33 cellular contexts compared by ENCODE assay signal in genomic region chr15:25768271-25768670, GRCh38.
"Had no signal": no experiment of that assay in that cellular context is flagged by ENCODE, and none has a peak within 500 bp of the region (broad histone marks: within the 10 kb centered on the region; RNA-seq: fewer than 3 reads in every experiment).

No MANE protein-coding gene starts in this region.

- H3K4me1 Mint-ChIP-seq: activated B cell treated with CpG ODN at 0.5 μM for 24 hours; activated CD4-positive, alpha-beta memory T cell treated with anti-CD3 and anti-CD28 coated beads, Interleukin-2, amount 10 ng/mL, durations not matched to agents 7 days and 5 days; activated naive CD8-positive, alpha-beta T cell treated with anti-CD3 and anti-CD28 coated beads, Interleukin-2, amount 10 ng/mL, durations not matched to agents 7 days and 5 days; activated T-helper 17 cell treated with anti-CD3 and anti-CD28 coated beads, Interleukin-2, amount 50 U/mL, for 72 hours had no signal

- H3K36me3 ChIP-seq: breast epithelium, cardiac muscle cell, esophagus squamous epithelium, heart right ventricle, WERI-Rb-1 had no signal

- H3K27me3 ChIP-seq: ascending aorta, breast epithelium, cardiac muscle cell, esophagus squamous epithelium, gastroesophageal sphincter, heart right ventricle had no signal

- H3K27ac ChIP-seq: ascending aorta, breast epithelium, cardiac muscle cell, coronary artery, dorsolateral prefrontal cortex, esophagus squamous epithelium, gastroesophageal sphincter, heart right ventricle, WERI-Rb-1 had no signal

- ATAC-seq: activated CD4-positive, CD25-positive, alpha-beta regulatory T cell treated with anti-CD3 and anti-CD28 coated beads, Interleukin-2, amount 50 U/mL, for 24 hours; activated T-cell treated with anti-CD3 and anti-CD28 coated beads, Interleukin-2, amount 50 U/mL, for 4 hours; activated T-helper 17 cell treated with anti-CD3 and anti-CD28 coated beads, Interleukin-2, amount 50 U/mL, for 72 hours; effector memory CD8-positive, alpha-beta T cell; gastroesophageal sphincter; T-helper 17 cell had no signal

- H3K27ac Mint-ChIP-seq: activated B cell treated with CpG ODN at 0.5 μM for 24 hours; activated CD4-positive, alpha-beta memory T cell treated with anti-CD3 and anti-CD28 coated beads, Interleukin-2, amount 10 ng/mL, durations not matched to agents 7 days and 5 days; activated naive CD8-positive, alpha-beta T cell treated with anti-CD3 and anti-CD28 coated beads, Interleukin-2, amount 10 ng/mL, durations not matched to agents 7 days and 5 days; activated T-helper 17 cell treated with anti-CD3 and anti-CD28 coated beads, Interleukin-2, amount 50 U/mL, for 72 hours; brain; dendritic cell treated with granulocyte-macrophage colony-stimulating factor and Interleukin-4, amounts not matched to agents 40 ng/mL and 50 ng/mL, for 4 days; effector memory CD8-positive, alpha-beta T cell; T-helper 17 cell; T-helper 2 cell treated with Interferon-gamma antibody and Interleukin-4, amounts not matched to agents 5 μg/mL and 100 μg/mL, for 36 hours had no signal

- H3K9me3 ChIP-seq: ascending aorta, breast epithelium, esophagus squamous epithelium, gastroesophageal sphincter had no signal

- DNase-seq: activated B cell treated with CpG ODN at 0.5 μM for 24 hours; activated CD4-positive, alpha-beta memory T cell treated with anti-CD3 and anti-CD28 coated beads, Interleukin-2, amount 10 ng/mL, durations not matched to agents 7 days and 5 days; activated CD4-positive, alpha-beta T cell treated with anti-CD3 and anti-CD28 coated beads for 48 hours; activated CD4-positive, alpha-beta T cell treated with anti-CD3 and anti-CD28 coated beads, Interleukin-2, amount 50 U/mL, for 4 hours; activated effector memory CD4-positive, alpha-beta T cell treated with Interleukin-2 at 50 U/mL for 16 hours; activated gamma-delta T cell treated with Interleukin-2 at 50 U/mL for 16 hours; activated naive CD4-positive, alpha-beta T cell treated with Interleukin-2 at 50 U/mL for 16 hours; activated naive CD8-positive, alpha-beta T cell treated with anti-CD3 and anti-CD28 coated beads, Interleukin-2, amount 10 ng/mL, durations not matched to agents 7 days and 5 days; activated T-cell treated with anti-CD3 and anti-CD28 coated beads, Interleukin-2, amount 50 U/mL, for 4 hours; central memory CD4-positive, alpha-beta T cell; cerebellar nuclear complex; dorsolateral prefrontal cortex; effector CD4-positive, alpha-beta T cell; effector memory CD8-positive, alpha-beta T cell; erythroblast; esophagus squamous epithelium; foreskin melanocyte; heart right ventricle; T-helper 1 cell; T-helper 17 cell; T1000; WERI-Rb-1 had no signal

- H3K27me3 Mint-ChIP-seq: activated B cell treated with CpG ODN at 0.5 μM for 24 hours; activated CD4-positive, alpha-beta memory T cell treated with anti-CD3 and anti-CD28 coated beads, Interleukin-2, amount 10 ng/mL, durations not matched to agents 7 days and 5 days; activated naive CD8-positive, alpha-beta T cell treated with anti-CD3 and anti-CD28 coated beads, Interleukin-2, amount 10 ng/mL, durations not matched to agents 7 days and 5 days; activated T-helper 17 cell treated with anti-CD3 and anti-CD28 coated beads, Interleukin-2, amount 50 U/mL, for 72 hours; dendritic cell treated with granulocyte-macrophage colony-stimulating factor and Interleukin-4, amounts not matched to agents 40 ng/mL and 50 ng/mL, for 4 days; effector memory CD8-positive, alpha-beta T cell; T-helper 17 cell had no signal

- H3K9me3 Mint-ChIP-seq: activated B cell treated with CpG ODN at 0.5 μM for 24 hours; activated CD4-positive, alpha-beta memory T cell treated with anti-CD3 and anti-CD28 coated beads, Interleukin-2, amount 10 ng/mL, durations not matched to agents 7 days and 5 days; activated naive CD4-positive, alpha-beta T cell treated with anti-CD3 and anti-CD28 coated beads, Interleukin-2, amount 50 U/mL, for 72 hours; activated naive CD8-positive, alpha-beta T cell treated with anti-CD3 and anti-CD28 coated beads, Interleukin-2, amount 10 ng/mL, durations not matched to agents 7 days and 5 days; activated T-cell treated with anti-CD3 and anti-CD28 coated beads, Interleukin-2, amount 50 U/mL, for 4 hours; activated T-helper 17 cell treated with anti-CD3 and anti-CD28 coated beads, Interleukin-2, amount 50 U/mL, for 72 hours; effector memory CD8-positive, alpha-beta T cell; T-helper 2 cell treated with Interferon-gamma antibody and Interleukin-4, amounts not matched to agents 5 μg/mL and 100 μg/mL, for 36 hours had no signal

- H3K4me1 ChIP-seq: breast epithelium, esophagus squamous epithelium had no signal

- H3K36me3 Mint-ChIP-seq: brain had no signal

- H3K4me3 Mint-ChIP-seq: activated B cell treated with CpG ODN at 0.5 μM for 24 hours; activated CD4-positive, alpha-beta memory T cell treated with anti-CD3 and anti-CD28 coated beads, Interleukin-2, amount 10 ng/mL, durations not matched to agents 7 days and 5 days; activated naive CD8-positive, alpha-beta T cell treated with anti-CD3 and anti-CD28 coated beads, Interleukin-2, amount 10 ng/mL, durations not matched to agents 7 days and 5 days; activated T-cell treated with anti-CD3 and anti-CD28 coated beads, Interleukin-2, amount 50 U/mL, for 4 hours; activated T-helper 17 cell treated with anti-CD3 and anti-CD28 coated beads, Interleukin-2, amount 50 U/mL, for 72 hours; brain; dendritic cell treated with granulocyte-macrophage colony-stimulating factor and Interleukin-4, amounts not matched to agents 40 ng/mL and 50 ng/mL, for 4 days; effector memory CD8-positive, alpha-beta T cell; T-helper 17 cell; T-helper 2 cell treated with Interferon-gamma antibody and Interleukin-4, amounts not matched to agents 5 μg/mL and 100 μg/mL, for 36 hours had no signal

- H3K4me3 ChIP-seq: ascending aorta, breast epithelium, cardiac muscle cell, coronary artery, dorsolateral prefrontal cortex, esophagus squamous epithelium, gastroesophageal sphincter, heart right ventricle had no signal
